Comparison of ENCODE assay signal across 9 cellular contexts in genomic region chr9:35367451-35367850, GRCh38.
DNase-seq lines count a peak whose midpoint lies in the region; ATAC-seq and TF ChIP-seq lines count a peak whose summit lies in the region.
"Had no signal": no experiment of that assay in that cellular context is flagged by ENCODE, and none has a peak within 500 bp of the region (broad histone marks: within the 10 kb centered on the region; RNA-seq: fewer than 3 reads in every experiment).

No MANE protein-coding gene starts in this region.

- ATAC-seq in HG03354 (IDR thresholded peaks at IDR 0.05; ENCODE audit: poor library complexity, severe bottlenecking, unreplicated experiment) (no peak), HG03432 (IDR thresholded peaks at IDR 0.05; ENCODE audit: unreplicated experiment) (no peak), GM19324 (IDR thresholded peaks at IDR 0.05; ENCODE audit: low FRiP score, unreplicated experiment) (no peak)

- no peak for TF ChIP-seq CTCF in retinal pigment epithelial cell (conservative IDR thresholded peaks at IDR 0.05; ENCODE audit: low read depth, low read length)

- DNase-seq in GM04503 (ENCODE audit: low read depth), result peak; percentile 84
- peak; percentile 88 for DNase-seq in RPMI7951 (ENCODE audit: low read depth)
- DNase-seq in fibroblast of gingiva (ENCODE audit: low read depth), result peak; percentile 92
- peak; percentile 75 for DNase-seq in retinal pigment epithelial cell (ENCODE audit: low read depth)
- no peak for DNase-seq in NCI-H1048 (lab: John Stamatoyannopoulos, UW)
- DNase-seq: spleen had no signal

- no peak overlapping the region for H3K4me3 ChIP-seq in retinal pigment epithelial cell (ENCODE audit: low read length)
- H3K4me3 ChIP-seq: spleen had no signal
